ENCODE assay signal across 9 cellular contexts in genomic region chr19:47093841-47094240, GRCh38. TPM values are rescaled to one million over a fixed set of nuclear protein-coding genes. Genes with fewer than 3 reads are reported as not detected.
DNase-seq lines count a peak whose midpoint lies in the region; ATAC-seq, FAIRE-seq and TF ChIP-seq lines count a peak whose summit lies in the region.
"Had no signal": no experiment of that assay in that cellular context is flagged by ENCODE, and none has a peak within 500 bp of the region (broad histone marks: within the 10 kb centered on the region; RNA-seq: fewer than 3 reads in every experiment).

No MANE protein-coding gene starts in this region.

- intact Hi-C loops in GM12878 (cut with micrococcal nuclease; ENCODE audit: unreplicated experiment) = no loop called here

- FAIRE-seq in GM12878 (lab: Jason Lieb, UNC) = peak; percentile 95
- FAIRE-seq: astrocyte, keratinocyte had no signal

- H3K27me3 ChIP-seq in GM12878 (replicated peaks in 1 of 2; ENCODE audit: control insufficient read depth in 2 of 2, insufficient read depth in 2 of 2, low read length in 1 of 2) = no peaks in the 10 kb centered on the region

- in situ Hi-C loops in GM12878 (cut with MboI) = no loop called here

- H3K4me3 ChIP-seq in GM12878 = 0 out of 2 replicates have a peak overlapping the region, but pooled peaks have one; percentile 15

- TF ChIP-seq EP300 in GM12878 (IDR thresholded peaks at IDR 0.05; ENCODE audit: borderline replicate concordance in 1 of 2, control insufficient read depth in 1 of 2, low read depth in 2 of 2, low read length in 2 of 2) = no peak

- 2% methylated on average over 10 of the region's 10 CpGs for WGBS in GM12878 (ENCODE audit: insufficient coverage, insufficient replicate concordance, low lambda C conversion rate, missing lambda C conversion rate)

- H3K9me3 ChIP-seq in GM12878 (replicated peaks; ENCODE audit: control insufficient read depth, insufficient read depth, low read length) = no peaks in the 10 kb centered on the region

- peaks cover 28% of the 10 kb centered on the region for H3K4me1 ChIP-seq in GM12878 (ENCODE audit: control insufficient read depth, insufficient read depth, low read length)

- SMC1A ChIA-PET in GM12878 (lab: Charles Lee; ENCODE audit: uncharacterized antibody, unreplicated experiment) = interaction anchor here (1.0 to 1.3 kb wide), 3 partner anchors 11 to 73 kb away, joined by 3 to 4 read pairs (median 3); partner anchors contain the start of gene ZC3H4

- no peak for TF ChIP-seq RAD21 in GM12878 (IDR thresholded peaks at IDR 0.05; ENCODE audit: insufficient read depth, low read depth, low read length)

- TF ChIP-seq CTCF in GM12878 (IDR thresholded peaks at IDR 0.05 in 2 of 3, conservative IDR thresholded peaks at IDR 0.05 in 1 of 3; ENCODE audit: control insufficient read depth in 2 of 3, extremely low read depth in 1 of 3, insufficient read depth in 1 of 3, low read depth in 3 of 3, low read length in 3 of 3) = 0 out of 6 replicates have a peak, but pooled peaks of 1 of the 3 experiments have one; percentile 6

- TF ChIP-seq POLR2A in GM12878 (IDR thresholded peaks at IDR 0.05; ENCODE audit: low read depth, low read length) = peak; percentile 74

- H2AFZ ChIP-seq in GM12878 (ENCODE audit: control insufficient read depth, low read depth, low read length) = no peak overlapping the region

- peak; percentile 55 for ATAC-seq in GM18861 (IDR thresholded peaks at IDR 0.05; ENCODE audit: unreplicated experiment)
- ATAC-seq in HG03432 (IDR thresholded peaks at IDR 0.05; ENCODE audit: unreplicated experiment) = peak; percentile 43
- ATAC-seq in GM12878 = no peak
- ATAC-seq in GM19452 (IDR thresholded peaks at IDR 0.05; ENCODE audit: unreplicated experiment) = no peak

- no peak for DNase-seq in GM12878 (ENCODE audit: low read depth, low spot score)
- peak; percentile 60 to 65 for DNase-seq in stimulated activated CD8-positive, alpha-beta memory T cell treated with anti-CD3 and anti-CD28 coated beads, Interleukin-15, amount 100 ng/mL, for 48 hours (ENCODE audit: low read depth in 2 of 2)
- DNase-seq in DMS114 treated with DMSO at 0.1 percent for 48 hours (lab: John Stamatoyannopoulos, UW; ENCODE audit: unreplicated experiment) = no peak
- DNase-seq in HCEC 1CT = no peak

- peak overlapping the region; percentile 85 for H3K27ac ChIP-seq in GM12878 (ENCODE audit: control insufficient read depth, insufficient read depth)

- peaks cover 27 to 35% of the 10 kb centered on the region in 2 experiments for H3K36me3 ChIP-seq in GM12878 (ENCODE audit: control insufficient read depth in 2 of 2, insufficient read depth in 2 of 2, low read length in 1 of 2)

- peak overlapping the region; percentile 79 for H3K4me2 ChIP-seq in GM12878 (ENCODE audit: control insufficient read depth, insufficient read depth)

- BruUV-seq in GM12878 (replicated peaks; lab: Mats Ljungman, UMichigan) = TSS peak; percentile 28

- RAD21 ChIA-PET in GM12878 (lab: Charles Lee; ENCODE audit: unreplicated experiment) = no interaction called here

- peak overlapping the region; percentile 45 for H3K9ac ChIP-seq in GM12878 (ENCODE audit: control insufficient read depth, insufficient read depth, low read length)

- CTCF ChIA-PET in GM12878 (lab: Yijun Ruan, JAX) = interaction anchor here (0.8 to 3.6 kb wide), 4 partner anchors 14 to 81 kb away, joined by 3 to 19 read pairs (median 4); no protein-coding TSS in a partner anchor

- no peaks in the 10 kb centered on the region for H4K20me1 ChIP-seq in GM12878 (ENCODE audit: control insufficient read depth, insufficient read depth)

- H3K79me2 ChIP-seq in GM12878 (ENCODE audit: control insufficient read depth, insufficient read depth, low read length) = peaks cover 45% of the 10 kb centered on the region

- POLR2A ChIA-PET in GM12878 (lab: Charles Lee) = interaction anchor here (0.6 kb wide), 1 partner anchor 154 kb away, joined by 3 read pairs; no protein-coding TSS in a partner anchor

TF ChIP-seq in GM12878, 131 proteins besides CTCF, POLR2A, EP300 and RAD21 (continues in another document):
- TF ChIP-seq E2F8 (IDR thresholded peaks at IDR 0.05; ENCODE audit: low read depth, partially characterized antibody) (no peak), CBFB (IDR thresholded peaks at IDR 0.05; ENCODE audit: low read depth) (peak; percentile 62; the same call in 1 of the 2 replicates), NRF1 (conservative IDR thresholded peaks at IDR 0.05; ENCODE audit: low read depth, low read length) (no peak), KAT2A (conservative IDR thresholded peaks at IDR 0.05; ENCODE audit: control insufficient read depth, low read depth, low read length) (no peak), TAF1 (IDR thresholded peaks at IDR 0.05; ENCODE audit: borderline replicate concordance, low read depth, low read length) (0 out of 2 replicates have a peak, but pooled peaks have one; percentile 32)

RNA-seq across cellular contexts. Expression of gene ZC3H4, which starts 19.7 kb away (rescaled TPM):
- 24.4 and 25.1 TPM in 2 replicates for total RNA-seq in GM12878 (2013; cell fraction: nucleolus; rRNA removed)
- total RNA-seq in GM12878 (2014; rRNA removed) (16.3 and 19.0 TPM in 2 replicates), GM12878 (2014; rRNA removed; fragmentation: Illumina TruSeq; extraction: Trizol) (16.8 and 17.2 TPM in 2 replicates), GM12878 (2021) (78.1 and 86.3 TPM in 2 replicates)
- polyA plus RNA-seq in GM12878 (2011; ENCODE audit: low read depth) = 12.3 TPM
- polyA plus RNA-seq in GM12878 (2011; rRNA removed) (5.1 TPM in 2 replicates), GM12878 (2014; fragmentation: Illumina TruSeq; extraction: Trizol) (29.8 and 38.8 TPM in 2 replicates), GM12878 (2014; fragmentation: Nextera tagmentation; extraction: Ambion mirVana) (1 to 10 TPM; 5.8 to 9.3 TPM), GM12878 (2014; rRNA removed) (18.4 and 23.0 TPM in 2 replicates), GM12878 (2016; fragmentation: Nextera tagmentation; extraction: Ambion mirVana) (10 to 100 TPM; 12.9 to 13.8 TPM)
- polyA plus RNA-seq in GM12878 (2011; cell fraction: cytosol; rRNA removed) = 3.9 and 4.1 TPM in 2 replicates
- polyA plus RNA-seq in GM12878 (2011; cell fraction: nucleus; rRNA removed) = 14.1 and 21.0 TPM in 2 replicates
- polyA plus RNA-seq in GM12878 (2012) = 18.5 and 26.0 TPM in 2 replicates
- 9.9 and 12.6 TPM in 2 replicates for polyA minus RNA-seq in GM12878 (2011; rRNA and poly(A)+ RNA removed)
- 10.0 and 13.8 TPM in 2 replicates for polyA minus RNA-seq in GM12878 (2011; cell fraction: cytosol; rRNA and poly(A)+ RNA removed)
- polyA minus RNA-seq in GM12878 (2011; cell fraction: nucleus; rRNA and poly(A)+ RNA removed) = 5.4 and 9.7 TPM in 2 replicates

RNA-seq across cellular contexts. Expression of gene SAE1, which starts 36.8 kb away (rescaled TPM):
- 53.9 and 56.9 TPM in 2 replicates for total RNA-seq in GM12878 (2013; cell fraction: nucleolus; rRNA removed)
- 136 and 148 TPM in 2 replicates for total RNA-seq in GM12878 (2014; rRNA removed)
- total RNA-seq in GM12878 (2014; rRNA removed; fragmentation: Illumina TruSeq; extraction: Trizol) = 141 and 150 TPM in 2 replicates
- total RNA-seq in GM12878 (2021) = 143 and 146 TPM in 2 replicates
- polyA plus RNA-seq in GM12878 (2011; ENCODE audit: low read depth) = 73.1 TPM
- 136 and 184 TPM in 2 replicates for polyA plus RNA-seq in GM12878 (2011; rRNA removed)
- 131 and 137 TPM in 2 replicates for polyA plus RNA-seq in GM12878 (2011; cell fraction: cytosol; rRNA removed)
- 56.9 and 73.1 TPM in 2 replicates for polyA plus RNA-seq in GM12878 (2011; cell fraction: nucleus; rRNA removed)
- polyA plus RNA-seq in GM12878 (2012) = 81.5 and 82.4 TPM in 2 replicates
- 191 and 244 TPM in 2 replicates for polyA plus RNA-seq in GM12878 (2014; fragmentation: Illumina TruSeq; extraction: Trizol)
- polyA plus RNA-seq in GM12878 (2014; fragmentation: Nextera tagmentation; extraction: Ambion mirVana) = 10 to 100 TPM; 62.0 to 90.0 TPM
- 167 and 180 TPM in 2 replicates for polyA plus RNA-seq in GM12878 (2014; rRNA removed)
- polyA plus RNA-seq in GM12878 (2016; fragmentation: Nextera tagmentation; extraction: Ambion mirVana) = 100 to 1,000 TPM; 230 to 246 TPM
- 63.4 and 92.7 TPM in 2 replicates for polyA minus RNA-seq in GM12878 (2011; rRNA and poly(A)+ RNA removed)
- polyA minus RNA-seq in GM12878 (2011; cell fraction: cytosol; rRNA and poly(A)+ RNA removed) = 24.5 and 33.5 TPM in 2 replicates
- polyA minus RNA-seq in GM12878 (2011; cell fraction: nucleus; rRNA and poly(A)+ RNA removed) = 8.8 and 14.9 TPM in 2 replicates

RNA-seq across cellular contexts. Expression of gene TMEM160, which starts 45.4 kb away (rescaled TPM):
- total RNA-seq in GM12878 (2013; cell fraction: nucleolus; rRNA removed) = 1.7 and 2.8 TPM in 2 replicates
- 77.3 and 83.3 TPM in 2 replicates for total RNA-seq in GM12878 (2014; rRNA removed)
- total RNA-seq in GM12878 (2014; rRNA removed; fragmentation: Illumina TruSeq; extraction: Trizol) = 2.0 and 2.4 TPM in 2 replicates
- 61.8 and 63.4 TPM in 2 replicates for total RNA-seq in GM12878 (2021)
- 3.7 TPM for polyA plus RNA-seq in GM12878 (2011; ENCODE audit: low read depth)
- polyA plus RNA-seq in GM12878 (2011; rRNA removed) = 4.2 and 15.2 TPM in 2 replicates
- polyA plus RNA-seq in GM12878 (2011; cell fraction: cytosol; rRNA removed) = 47.8 and 76.9 TPM in 2 replicates
- polyA plus RNA-seq in GM12878 (2011; cell fraction: nucleus; rRNA removed) = 28.3 and 29.1 TPM in 2 replicates
- 27.5 and 29.0 TPM in 2 replicates for polyA plus RNA-seq in GM12878 (2012)
- polyA plus RNA-seq in GM12878 (2014; fragmentation: Illumina TruSeq; extraction: Trizol) = 0.21 TPM in 1 of 2 replicates, not detected in the other
- polyA plus RNA-seq in GM12878 (2014; fragmentation: Nextera tagmentation; extraction: Ambion mirVana) = under 1 TPM in 1 of 2 experiments, not detected in 1; 0.71 TPM
- polyA plus RNA-seq in GM12878 (2014; rRNA removed) = 78.5 and 94.8 TPM in 2 replicates
- 100 to 1,000 TPM; 138 to 147 TPM for polyA plus RNA-seq in GM12878 (2016; fragmentation: Nextera tagmentation; extraction: Ambion mirVana)
- 2.4 and 3.6 TPM in 2 replicates for polyA minus RNA-seq in GM12878 (2011; rRNA and poly(A)+ RNA removed)
- 8.8 and 9.9 TPM in 2 replicates for polyA minus RNA-seq in GM12878 (2011; cell fraction: cytosol; rRNA and poly(A)+ RNA removed)
- 4.5 and 10.5 TPM in 2 replicates for polyA minus RNA-seq in GM12878 (2011; cell fraction: nucleus; rRNA and poly(A)+ RNA removed)

Comparison
In these comparisons a context has a peak if more than half of its experiments do, and no peak if none do; other contexts are left out.
1. ATAC-seq: peak in GM18861 (single experiment) and HG03432 (single experiment); none in GM12878 (single experiment) and GM19452 (single experiment).
2. DNase-seq: peak in stimulated activated CD8-positive, alpha-beta memory T cell treated with anti-CD3 and anti-CD28 coated beads, Interleukin-15, amount 100 ng/mL, for 48 hours (2 of 2); none in GM12878 (single experiment), DMS114 treated with DMSO at 0.1 percent for 48 hours (single experiment) and HCEC 1CT (single experiment).